In genomic region chr2:239328306-239329191, GRCh38 we compare ENCODE assay signal across 7 cellular contexts.
DNase-seq lines count a peak whose midpoint lies in the region; ATAC-seq and TF ChIP-seq lines count a peak whose summit lies in the region.

No MANE protein-coding gene starts in this region.

- H3K36me3 ChIP-seq in Loucy (ENCODE audit: insufficient read depth, low read length) (no peaks in the 10 kb centered on the region), brain microvascular endothelial cell (replicated peaks) (no peaks in the 10 kb centered on the region), left lung (peaks cover 0 to 3% of the 10 kb centered on the region in 2 donors), subcutaneous abdominal adipose tissue (ENCODE audit: control insufficient read depth in 5 of 5, insufficient read depth in 5 of 5, low read length in 5 of 5) (no peaks in the 10 kb centered on the region)

- ATAC-seq in left lung (peak; percentile 59), GM21526 (IDR thresholded peaks at IDR 0.05; ENCODE audit: low FRiP score, unreplicated experiment) (no peak), HG03175 (IDR thresholded peaks at IDR 0.05; ENCODE audit: unreplicated experiment) (no peak), GM18502 (IDR thresholded peaks at IDR 0.05; ENCODE audit: poor library complexity, unreplicated experiment) (no peak)

- H4K20me1 ChIP-seq in Loucy (ENCODE audit: insufficient read depth, low read length, poor library complexity, severe bottlenecking), result no peaks in the 10 kb centered on the region

- in situ Hi-C loops in brain microvascular endothelial cell (cut with HindIII; ENCODE audit: low pct_ligation_motif_present, low sequenced_read_pairs), result no loop called here

- H3K27me3 ChIP-seq in Loucy (ENCODE audit: insufficient read depth, low read length, poor library complexity, severe bottlenecking), result no peaks in the 10 kb centered on the region
- no peaks in the 10 kb centered on the region for H3K27me3 ChIP-seq in brain microvascular endothelial cell (replicated peaks)
- no peaks in the 10 kb centered on the region for H3K27me3 ChIP-seq in left lung
- H3K27me3 ChIP-seq in subcutaneous abdominal adipose tissue (ENCODE audit: control insufficient read depth in 5 of 5, insufficient read depth in 4 of 5, low read length in 5 of 5), result no peaks in the 10 kb centered on the region

- TF ChIP-seq CTCF in Loucy (conservative IDR thresholded peaks at IDR 0.05; ENCODE audit: low read length), result no peak
- peak; percentile 19 for TF ChIP-seq CTCF in brain microvascular endothelial cell (IDR thresholded peaks at IDR 0.05; ENCODE audit: low read depth, low read length, missing control alignments)
- TF ChIP-seq CTCF in left lung (IDR thresholded peaks at IDR 0.05), result no peak

- DNase-seq in brain microvascular endothelial cell (peak; percentile 52), left lung (no peak)

- intact Hi-C loops in left lung (cut with DNase I), result no loop called here

- H3K4me2 ChIP-seq in Loucy (ENCODE audit: low read depth, low read length, poor library complexity, severe bottlenecking), result no peak overlapping the region

- H3K4me1 ChIP-seq in Loucy (ENCODE audit: insufficient read depth, low read length, poor library complexity, severe bottlenecking), result peaks cover 82% of the 10 kb centered on the region
- peaks cover 7 to 8% of the 10 kb centered on the region in 2 donors for H3K4me1 ChIP-seq in left lung
- peaks cover 3 to 29% (median 24%) of the 10 kb centered on the region in 5 donors for H3K4me1 ChIP-seq in subcutaneous abdominal adipose tissue (ENCODE audit: control insufficient read depth in 5 of 5, insufficient read depth in 5 of 5, low read length in 5 of 5)

- peaks cover 6% of the 10 kb centered on the region; the same call in 1 of the 2 replicates for H3F3A ChIP-seq in Loucy (ENCODE audit: low read depth)

- H3K9me3 ChIP-seq in Loucy (ENCODE audit: insufficient read depth, low read depth, low read length), result no peaks in the 10 kb centered on the region
- H3K9me3 ChIP-seq in left lung, result no peaks in the 10 kb centered on the region
- no peaks in the 10 kb centered on the region for H3K9me3 ChIP-seq in subcutaneous abdominal adipose tissue (ENCODE audit: control insufficient read depth in 5 of 5, low read length in 5 of 5)

- no peak overlapping the region for H3K4me3 ChIP-seq in Loucy (ENCODE audit: low read length, poor library complexity, severe bottlenecking)
- H3K4me3 ChIP-seq in brain microvascular endothelial cell (ENCODE audit: low read depth, low read length), result no peak overlapping the region
- H3K4me3 ChIP-seq in left lung, result no peak overlapping the region
- no peak overlapping the region for H3K4me3 ChIP-seq in subcutaneous abdominal adipose tissue (ENCODE audit: low read depth in 1 of 5, low read length in 5 of 5)

- H3K79me2 ChIP-seq in Loucy (ENCODE audit: insufficient read depth, low read length), result peaks cover 69% of the 10 kb centered on the region

- H3K27ac ChIP-seq in brain microvascular endothelial cell (no peak overlapping the region), left lung (peak overlapping the region in 1 of 2 donors; percentile 34), subcutaneous abdominal adipose tissue (ENCODE audit: low read depth, low read length) (peak overlapping the region; percentile 41)

- no peak overlapping the region for H2AFZ ChIP-seq in Loucy (ENCODE audit: low read length)

- H3K9me2 ChIP-seq in Loucy (replicated peaks; ENCODE audit: low read depth, low read length), result no peaks in the 10 kb centered on the region

- H3K9ac ChIP-seq in Loucy (ENCODE audit: low read depth, low read length, poor library complexity, severe bottlenecking), result peak overlapping the region; percentile 65
- peak overlapping the region in 3 of 5 donors; percentile 52 to 63 (median 61) for H3K9ac ChIP-seq in subcutaneous abdominal adipose tissue (ENCODE audit: low read length in 5 of 5)
